1 cellular context compared by ENCODE assay signal in the genomic region with DNA sequence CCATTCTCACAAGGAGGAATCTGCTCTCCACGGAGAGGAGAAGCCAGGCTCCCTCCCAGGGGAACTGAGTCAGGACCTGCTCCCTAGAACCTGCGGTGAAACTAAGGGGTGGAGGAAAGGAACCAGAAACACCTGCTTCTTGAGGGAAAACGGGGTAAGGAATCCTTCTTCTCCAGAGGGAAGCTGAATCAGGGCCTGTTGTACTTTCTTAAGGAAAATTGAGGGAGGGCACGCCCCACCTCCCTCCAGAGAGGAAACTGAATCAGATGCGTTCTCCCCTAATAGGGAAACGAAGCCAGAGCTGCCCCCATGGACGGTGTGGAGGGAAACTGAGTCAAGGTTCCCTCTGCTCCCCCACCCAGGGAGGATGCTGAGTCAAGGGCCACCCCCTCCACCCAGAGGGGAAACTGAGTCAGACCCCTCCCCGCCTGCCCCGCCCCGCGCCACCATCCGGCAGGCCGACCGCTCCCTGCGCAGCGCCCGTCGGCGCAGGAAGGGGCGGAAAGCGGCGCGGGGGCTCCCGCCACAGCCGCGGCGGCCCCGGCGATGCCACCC.
TF ChIP-seq lines count a peak whose summit lies in the region.

No MANE protein-coding gene starts in this region.

TF ChIP-seq in HepG2, 621 proteins besides CTCF, POLR2A, EP300 and RAD21 (continued from another document and continues in another):
- TF ChIP-seq ZNF367 (CRISPR knock-in tag; IDR thresholded peaks at IDR 0.05; ENCODE audit: borderline replicate concordance), result no peak
- TF ChIP-seq ZBTB25 (CRISPR knock-in tag; IDR thresholded peaks at IDR 0.05), result no peak
- TF ChIP-seq ELF1 (CRISPR knock-in tag; IDR thresholded peaks at IDR 0.05), result no peak
- no peak for TF ChIP-seq RFXAP (CRISPR knock-in tag; IDR thresholded peaks at IDR 0.05; ENCODE audit: borderline replicate concordance)
- no peak for TF ChIP-seq MAFK (conservative IDR thresholded peaks at IDR 0.05 in 1 of 2, IDR thresholded peaks at IDR 0.05 in 1 of 2; ENCODE audit: low read length in 2 of 2)
- no peak for TF ChIP-seq KDM1A (CRISPR knock-in tag; IDR thresholded peaks at IDR 0.05)
- no peak for TF ChIP-seq ZNF558 (CRISPR knock-in tag; IDR thresholded peaks at IDR 0.05; ENCODE audit: borderline replicate concordance)
- TF ChIP-seq, protein P1, sequence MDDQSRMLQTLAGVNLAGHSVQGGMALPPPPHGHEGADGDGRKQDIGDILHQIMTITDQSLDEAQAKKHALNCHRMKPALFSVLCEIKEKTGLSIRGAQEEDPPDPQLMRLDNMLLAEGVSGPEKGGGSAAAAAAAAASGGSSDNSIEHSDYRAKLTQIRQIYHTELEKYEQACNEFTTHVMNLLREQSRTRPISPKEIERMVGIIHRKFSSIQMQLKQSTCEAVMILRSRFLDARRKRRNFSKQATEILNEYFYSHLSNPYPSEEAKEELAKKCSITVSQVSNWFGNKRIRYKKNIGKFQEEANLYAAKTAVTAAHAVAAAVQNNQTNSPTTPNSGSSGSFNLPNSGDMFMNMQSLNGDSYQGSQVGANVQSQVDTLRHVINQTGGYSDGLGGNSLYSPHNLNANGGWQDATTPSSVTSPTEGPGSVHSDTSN (CRISPR knock-in tag; IDR thresholded peaks at IDR 0.05; ENCODE audit: borderline replicate concordance), result no peak
- TF ChIP-seq ASH2L (IDR thresholded peaks at IDR 0.05; ENCODE audit: insufficient read length, low read depth, low read length), result no peak
- no peak for TF ChIP-seq HOMEZ (CRISPR knock-in tag; IDR thresholded peaks at IDR 0.05; ENCODE audit: low read depth)
- TF ChIP-seq ZNF713 (CRISPR knock-in tag; IDR thresholded peaks at IDR 0.05), result 0 out of 2 replicates have a peak, but pooled peaks have one; percentile 18
- TF ChIP-seq, protein P2, sequence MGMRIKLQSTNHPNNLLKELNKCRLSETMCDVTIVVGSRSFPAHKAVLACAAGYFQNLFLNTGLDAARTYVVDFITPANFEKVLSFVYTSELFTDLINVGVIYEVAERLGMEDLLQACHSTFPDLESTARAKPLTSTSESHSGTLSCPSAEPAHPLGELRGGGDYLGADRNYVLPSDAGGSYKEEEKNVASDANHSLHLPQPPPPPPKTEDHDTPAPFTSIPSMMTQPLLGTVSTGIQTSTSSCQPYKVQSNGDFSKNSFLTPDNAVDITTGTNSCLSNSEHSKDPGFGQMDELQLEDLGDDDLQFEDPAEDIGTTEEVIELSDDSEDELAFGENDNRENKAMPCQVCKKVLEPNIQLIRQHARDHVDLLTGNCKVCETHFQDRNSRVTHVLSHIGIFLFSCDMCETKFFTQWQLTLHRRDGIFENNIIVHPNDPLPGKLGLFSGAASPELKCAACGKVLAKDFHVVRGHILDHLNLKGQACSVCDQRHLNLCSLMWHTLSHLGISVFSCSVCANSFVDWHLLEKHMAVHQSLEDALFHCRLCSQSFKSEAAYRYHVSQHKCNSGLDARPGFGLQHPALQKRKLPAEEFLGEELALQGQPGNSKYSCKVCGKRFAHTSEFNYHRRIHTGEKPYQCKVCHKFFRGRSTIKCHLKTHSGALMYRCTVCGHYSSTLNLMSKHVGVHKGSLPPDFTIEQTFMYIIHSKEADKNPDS (CRISPR knock-in tag; IDR thresholded peaks at IDR 0.05), result no peak
- TF ChIP-seq ZSCAN22 (CRISPR knock-in tag; IDR thresholded peaks at IDR 0.05), result no peak
- TF ChIP-seq PLRG1 (conservative IDR thresholded peaks at IDR 0.05), result no peak
- TF ChIP-seq, protein P3, sequence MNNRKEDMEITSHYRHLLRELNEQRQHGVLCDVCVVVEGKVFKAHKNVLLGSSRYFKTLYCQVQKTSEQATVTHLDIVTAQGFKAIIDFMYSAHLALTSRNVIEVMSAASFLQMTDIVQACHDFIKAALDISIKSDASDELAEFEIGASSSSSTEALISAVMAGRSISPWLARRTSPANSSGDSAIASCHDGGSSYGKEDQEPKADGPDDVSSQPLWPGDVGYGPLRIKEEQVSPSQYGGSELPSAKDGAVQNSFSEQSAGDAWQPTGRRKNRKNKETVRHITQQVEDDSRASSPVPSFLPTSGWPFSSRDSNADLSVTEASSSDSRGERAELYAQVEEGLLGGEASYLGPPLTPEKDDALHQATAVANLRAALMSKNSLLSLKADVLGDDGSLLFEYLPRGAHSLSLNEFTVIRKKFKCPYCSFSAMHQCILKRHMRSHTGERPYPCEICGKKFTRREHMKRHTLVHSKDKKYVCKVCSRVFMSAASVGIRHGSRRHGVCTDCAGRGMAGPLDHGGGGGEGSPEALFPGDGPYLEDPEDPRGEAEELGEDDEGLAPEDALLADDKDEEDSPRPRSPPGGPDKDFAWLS (CRISPR knock-in tag; IDR thresholded peaks at IDR 0.05; ENCODE audit: borderline replicate concordance), result no peak
- TF ChIP-seq DZIP1 (CRISPR knock-in tag; IDR thresholded peaks at IDR 0.05), result no peak
- TF ChIP-seq KAT7 (CRISPR knock-in tag; IDR thresholded peaks at IDR 0.05; ENCODE audit: borderline replicate concordance), result no peak; the same call in 1 of the 2 replicates
- TF ChIP-seq TCF12 (IDR thresholded peaks at IDR 0.05), result no peak
- no peak for TF ChIP-seq TCF12 (CRISPR knock-in tag; IDR thresholded peaks at IDR 0.05)
- no peak for TF ChIP-seq MTA3 (CRISPR knock-in tag; IDR thresholded peaks at IDR 0.05)
- TF ChIP-seq, protein P4, sequence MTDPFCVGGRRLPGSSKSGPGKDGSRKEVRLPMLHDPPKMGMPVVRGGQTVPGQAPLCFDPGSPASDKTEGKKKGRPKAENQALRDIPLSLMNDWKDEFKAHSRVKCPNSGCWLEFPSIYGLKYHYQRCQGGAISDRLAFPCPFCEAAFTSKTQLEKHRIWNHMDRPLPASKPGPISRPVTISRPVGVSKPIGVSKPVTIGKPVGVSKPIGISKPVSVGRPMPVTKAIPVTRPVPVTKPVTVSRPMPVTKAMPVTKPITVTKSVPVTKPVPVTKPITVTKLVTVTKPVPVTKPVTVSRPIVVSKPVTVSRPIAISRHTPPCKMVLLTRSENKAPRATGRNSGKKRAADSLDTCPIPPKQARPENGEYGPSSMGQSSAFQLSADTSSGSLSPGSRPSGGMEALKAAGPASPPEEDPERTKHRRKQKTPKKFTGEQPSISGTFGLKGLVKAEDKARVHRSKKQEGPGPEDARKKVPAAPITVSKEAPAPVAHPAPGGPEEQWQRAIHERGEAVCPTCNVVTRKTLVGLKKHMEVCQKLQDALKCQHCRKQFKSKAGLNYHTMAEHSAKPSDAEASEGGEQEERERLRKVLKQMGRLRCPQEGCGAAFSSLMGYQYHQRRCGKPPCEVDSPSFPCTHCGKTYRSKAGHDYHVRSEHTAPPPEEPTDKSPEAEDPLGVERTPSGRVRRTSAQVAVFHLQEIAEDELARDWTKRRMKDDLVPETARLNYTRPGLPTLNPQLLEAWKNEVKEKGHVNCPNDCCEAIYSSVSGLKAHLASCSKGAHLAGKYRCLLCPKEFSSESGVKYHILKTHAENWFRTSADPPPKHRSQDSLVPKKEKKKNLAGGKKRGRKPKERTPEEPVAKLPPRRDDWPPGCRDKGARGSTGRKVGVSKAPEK (CRISPR knock-in tag; IDR thresholded peaks at IDR 0.05; ENCODE audit: borderline replicate concordance), result no peak
- TF ChIP-seq SMYD3 (CRISPR knock-in tag; IDR thresholded peaks at IDR 0.05), result no peak
- TF ChIP-seq ZNF101 (CRISPR knock-in tag; IDR thresholded peaks at IDR 0.05; ENCODE audit: borderline replicate concordance, low read depth), result no peak
- no peak for TF ChIP-seq BHLHE40 (IDR thresholded peaks at IDR 0.05; ENCODE audit: low read length)
- TF ChIP-seq, protein P5, sequence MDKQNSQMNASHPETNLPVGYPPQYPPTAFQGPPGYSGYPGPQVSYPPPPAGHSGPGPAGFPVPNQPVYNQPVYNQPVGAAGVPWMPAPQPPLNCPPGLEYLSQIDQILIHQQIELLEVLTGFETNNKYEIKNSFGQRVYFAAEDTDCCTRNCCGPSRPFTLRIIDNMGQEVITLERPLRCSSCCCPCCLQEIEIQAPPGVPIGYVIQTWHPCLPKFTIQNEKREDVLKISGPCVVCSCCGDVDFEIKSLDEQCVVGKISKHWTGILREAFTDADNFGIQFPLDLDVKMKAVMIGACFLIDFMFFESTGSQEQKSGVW (CRISPR knock-in tag; IDR thresholded peaks at IDR 0.05; ENCODE audit: borderline replicate concordance), result no peak
- TF ChIP-seq ZBTB7B (CRISPR knock-in tag; IDR thresholded peaks at IDR 0.05), result no peak
- TF ChIP-seq, protein P6, sequence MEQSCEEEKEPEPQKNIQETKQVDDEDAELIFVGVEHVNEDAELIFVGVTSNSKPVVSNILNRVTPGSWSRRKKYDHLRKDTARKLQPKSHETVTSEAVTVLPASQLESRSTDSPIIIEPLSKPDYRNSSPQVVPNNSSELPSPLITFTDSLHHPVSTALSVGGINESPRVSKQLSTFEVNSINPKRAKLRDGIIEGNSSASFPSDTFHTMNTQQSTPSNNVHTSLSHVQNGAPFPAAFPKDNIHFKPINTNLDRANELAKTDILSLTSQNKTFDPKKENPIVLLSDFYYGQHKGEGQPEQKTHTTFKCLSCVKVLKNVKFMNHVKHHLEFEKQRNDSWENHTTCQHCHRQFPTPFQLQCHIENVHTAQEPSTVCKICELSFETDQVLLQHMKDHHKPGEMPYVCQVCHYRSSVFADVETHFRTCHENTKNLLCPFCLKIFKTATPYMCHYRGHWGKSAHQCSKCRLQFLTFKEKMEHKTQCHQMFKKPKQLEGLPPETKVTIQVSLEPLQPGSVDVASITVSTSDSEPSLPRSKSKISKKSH (CRISPR knock-in tag; IDR thresholded peaks at IDR 0.05; ENCODE audit: borderline replicate concordance), result no peak
- no peak for TF ChIP-seq ONECUT2 (CRISPR knock-in tag; IDR thresholded peaks at IDR 0.05)
- no peak for TF ChIP-seq ZNF567 (CRISPR knock-in tag; IDR thresholded peaks at IDR 0.05; ENCODE audit: borderline replicate concordance)
- TF ChIP-seq, protein P7, sequence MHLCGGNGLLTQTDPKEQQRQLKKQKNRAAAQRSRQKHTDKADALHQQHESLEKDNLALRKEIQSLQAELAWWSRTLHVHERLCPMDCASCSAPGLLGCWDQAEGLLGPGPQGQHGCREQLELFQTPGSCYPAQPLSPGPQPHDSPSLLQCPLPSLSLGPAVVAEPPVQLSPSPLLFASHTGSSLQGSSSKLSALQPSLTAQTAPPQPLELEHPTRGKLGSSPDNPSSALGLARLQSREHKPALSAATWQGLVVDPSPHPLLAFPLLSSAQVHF (CRISPR knock-in tag; IDR thresholded peaks at IDR 0.05), result no peak
- TF ChIP-seq CENPT (CRISPR knock-in tag; IDR thresholded peaks at IDR 0.05; ENCODE audit: low read depth), result no peak
- no peak for TF ChIP-seq ZNF629 (CRISPR knock-in tag; conservative IDR thresholded peaks at IDR 0.05)
- TF ChIP-seq ATAD3A (CRISPR knock-in tag; IDR thresholded peaks at IDR 0.05), result no peak
- no peak for TF ChIP-seq SOX6 (IDR thresholded peaks at IDR 0.05)
- 0 out of 2 replicates have a peak, but pooled peaks have one; percentile 0 for TF ChIP-seq SOX6 (CRISPR knock-in tag; IDR thresholded peaks at IDR 0.05)
- TF ChIP-seq ZNF383 (CRISPR knock-in tag; IDR thresholded peaks at IDR 0.05; ENCODE audit: borderline replicate concordance), result no peak; the same call in 1 of the 2 replicates
- TF ChIP-seq, protein P8, sequence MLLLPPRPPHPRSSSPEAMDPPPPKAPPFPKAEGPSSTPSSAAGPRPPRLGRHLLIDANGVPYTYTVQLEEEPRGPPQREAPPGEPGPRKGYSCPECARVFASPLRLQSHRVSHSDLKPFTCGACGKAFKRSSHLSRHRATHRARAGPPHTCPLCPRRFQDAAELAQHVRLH (CRISPR knock-in tag; IDR thresholded peaks at IDR 0.05; ENCODE audit: borderline replicate concordance, low read depth), result no peak
- TF ChIP-seq USF2 (IDR thresholded peaks at IDR 0.05; ENCODE audit: low read depth, low read length), result no peak
- TF ChIP-seq USF2 (CRISPR knock-in tag; IDR thresholded peaks at IDR 0.05; ENCODE audit: borderline replicate concordance), result no peak
